Comparison of ENCODE assay signal across 1 cellular context in the genomic region with DNA sequence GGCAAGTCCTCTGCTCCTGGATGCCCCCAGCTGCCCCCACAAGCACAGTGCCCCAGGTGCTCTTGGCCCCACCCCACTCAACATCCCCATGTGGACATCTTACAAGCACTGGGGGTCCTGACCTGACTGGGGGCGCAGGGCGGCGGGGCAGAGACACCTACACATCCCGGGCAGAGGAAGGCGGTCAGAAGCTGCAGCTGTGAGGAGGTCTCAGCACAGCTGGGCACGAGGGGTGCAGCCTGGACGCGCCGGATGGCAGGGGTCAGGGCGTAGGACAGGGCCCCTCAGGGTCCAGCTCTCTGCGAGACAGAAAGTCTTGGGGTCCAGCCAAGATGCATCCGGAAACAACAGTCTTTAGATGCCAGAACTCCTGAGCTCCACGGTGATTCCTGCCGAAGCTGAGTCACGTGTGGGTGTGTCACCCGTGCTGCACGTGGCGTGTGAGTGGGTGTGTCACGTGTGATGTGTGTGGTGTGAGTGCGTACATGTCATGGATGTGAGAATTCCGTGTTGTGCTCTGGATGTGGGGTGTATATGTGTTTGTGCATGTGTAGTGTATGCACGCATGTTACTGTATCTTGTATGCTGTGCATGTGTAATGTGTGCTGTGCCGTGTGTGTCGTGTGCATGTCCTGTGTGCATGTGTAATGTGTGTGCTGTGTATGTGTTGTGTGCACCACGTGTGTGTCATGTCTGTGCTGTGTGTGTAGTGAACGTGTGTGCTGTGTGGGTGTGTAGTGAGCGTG.
TF ChIP-seq lines count a peak whose summit lies in the region.

No MANE protein-coding gene starts in this region.

TF ChIP-seq in K562, 482 proteins besides CTCF, POLR2A, EP300 and RAD21 (continued from another document):
- TF ChIP-seq, protein P1, sequence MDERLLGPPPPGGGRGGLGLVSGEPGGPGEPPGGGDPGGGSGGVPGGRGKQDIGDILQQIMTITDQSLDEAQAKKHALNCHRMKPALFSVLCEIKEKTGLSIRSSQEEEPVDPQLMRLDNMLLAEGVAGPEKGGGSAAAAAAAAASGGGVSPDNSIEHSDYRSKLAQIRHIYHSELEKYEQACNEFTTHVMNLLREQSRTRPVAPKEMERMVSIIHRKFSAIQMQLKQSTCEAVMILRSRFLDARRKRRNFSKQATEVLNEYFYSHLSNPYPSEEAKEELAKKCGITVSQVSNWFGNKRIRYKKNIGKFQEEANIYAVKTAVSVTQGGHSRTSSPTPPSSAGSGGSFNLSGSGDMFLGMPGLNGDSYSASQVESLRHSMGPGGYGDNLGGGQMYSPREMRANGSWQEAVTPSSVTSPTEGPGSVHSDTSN (CRISPR knock-in tag; IDR thresholded peaks at IDR 0.05; ENCODE audit: low read depth): no peak
- TF ChIP-seq, protein P1 (tag; conservative IDR thresholded peaks at IDR 0.05; ENCODE audit: low read depth): no peak
- TF ChIP-seq PHB (CRISPR knock-in tag; IDR thresholded peaks at IDR 0.05): no peak
- TF ChIP-seq RAD51 (IDR thresholded peaks at IDR 0.05; ENCODE audit: borderline replicate concordance, low read depth): peak; percentile 76; the same call in 1 of the 2 replicates
- TF ChIP-seq EGR1 (conservative IDR thresholded peaks at IDR 0.05): peak; percentile 81
- no peak for TF ChIP-seq MTF1 (CRISPR knock-in tag; IDR thresholded peaks at IDR 0.05; ENCODE audit: borderline replicate concordance)
- peak; percentile 29; the same call in 1 of the 2 replicates for TF ChIP-seq CREM (IDR thresholded peaks at IDR 0.05; ENCODE audit: low read depth)
- TF ChIP-seq, protein P2, sequence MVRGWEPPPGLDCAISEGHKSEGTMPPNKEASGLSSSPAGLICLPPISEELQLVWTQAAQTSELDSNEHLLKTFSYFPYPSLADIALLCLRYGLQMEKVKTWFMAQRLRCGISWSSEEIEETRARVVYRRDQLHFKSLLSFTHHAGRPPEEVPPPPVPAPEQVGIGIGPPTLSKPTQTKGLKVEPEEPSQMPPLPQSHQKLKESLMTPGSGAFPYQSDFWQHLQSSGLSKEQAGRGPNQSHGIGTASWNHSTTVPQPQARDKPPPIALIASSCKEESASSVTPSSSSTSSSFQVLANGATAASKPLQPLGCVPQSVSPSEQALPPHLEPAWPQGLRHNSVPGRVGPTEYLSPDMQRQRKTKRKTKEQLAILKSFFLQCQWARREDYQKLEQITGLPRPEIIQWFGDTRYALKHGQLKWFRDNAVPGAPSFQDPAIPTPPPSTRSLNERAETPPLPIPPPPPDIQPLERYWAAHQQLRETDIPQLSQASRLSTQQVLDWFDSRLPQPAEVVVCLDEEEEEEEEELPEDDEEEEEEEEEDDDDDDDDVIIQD (CRISPR knock-in tag; IDR thresholded peaks at IDR 0.05): no peak
- no peak for TF ChIP-seq NFATC3 (IDR thresholded peaks at IDR 0.05)
- no peak for TF ChIP-seq GABPA (tag; conservative IDR thresholded peaks at IDR 0.05; ENCODE audit: low read depth)
